8 cellular contexts compared by ENCODE assay signal in the genomic region with DNA sequence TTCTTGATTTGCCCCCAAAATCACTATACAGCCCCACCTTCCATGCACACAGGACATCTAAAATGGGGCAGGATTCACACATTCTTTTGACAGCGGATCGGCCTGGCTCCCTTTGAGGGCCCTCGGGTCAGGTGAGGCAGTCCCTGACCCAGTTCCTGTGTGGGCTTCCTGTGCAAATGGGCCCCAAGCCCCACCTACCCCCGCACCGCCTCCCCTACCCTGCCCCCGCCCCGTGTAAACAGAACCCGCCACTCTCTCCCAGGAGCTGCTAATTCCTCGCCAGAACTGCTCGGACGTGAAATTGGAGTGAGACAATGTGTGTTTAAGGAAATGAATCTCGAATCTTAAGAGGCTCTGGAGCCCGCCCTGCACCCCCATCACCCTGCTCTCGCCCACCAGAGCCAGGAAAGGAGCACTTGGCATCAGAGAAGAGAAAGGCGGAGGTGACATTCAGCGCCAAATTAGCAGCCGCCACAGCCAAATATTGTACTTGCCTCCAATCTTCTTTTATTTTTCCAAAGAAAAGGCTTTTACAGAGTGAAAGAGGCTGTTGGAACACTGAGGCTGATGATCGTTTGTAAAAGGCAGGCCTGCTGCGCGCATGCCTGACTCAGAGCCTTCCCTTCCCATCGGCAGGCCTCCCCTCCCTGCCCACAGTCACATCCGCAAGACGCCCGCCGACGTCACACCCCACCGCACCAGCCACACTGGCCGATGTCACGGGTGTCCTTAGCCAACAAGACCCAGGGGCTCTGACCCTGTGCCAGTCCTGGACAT. TPM values are rescaled to one million over a fixed set of nuclear protein-coding genes. Genes with fewer than 3 reads are reported as not detected.
DNase-seq lines count a peak whose midpoint lies in the region; TF ChIP-seq lines count a peak whose summit lies in the region.

No MANE protein-coding gene starts in this region.

- intact Hi-C loops in posterior cingulate gyrus (cut with DNase I) (no loop called here), tibial artery (cut with DNase I; ENCODE audit: low total_unique reads) (no loop called here)

- no peaks in the 10 kb centered on the region for H3K36me3 ChIP-seq in tibial artery

- H3K4me1 ChIP-seq in tibial artery: peaks cover 0 to 7% (median 0%) of the 10 kb centered on the region in 4 donors

- H3K27ac ChIP-seq in tibial artery: peak overlapping the region; percentile 33 to 41

- H3K9me3 ChIP-seq in tibial artery: no peaks in the 10 kb centered on the region

- no peaks in the 10 kb centered on the region for H3K27me3 ChIP-seq in tibial artery

- peak overlapping the region; percentile 9 for H3K4me3 ChIP-seq in fibroblast of the aortic adventitia (ENCODE audit: low read depth, low read length)
- H3K4me3 ChIP-seq in tibial artery: peak overlapping the region; percentile 25 to 28

- TF ChIP-seq CTCF in fibroblast of the aortic adventitia (IDR thresholded peaks at IDR 0.05; ENCODE audit: insufficient read depth, low read length) (no peak), tibial artery (IDR thresholded peaks at IDR 0.05) (no peak)

- DNase-seq in MV-4-11 (lab: John Stamatoyannopoulos, UW) (peak; percentile 40), fibroblast of the aortic adventitia (ENCODE audit: low read depth) (peak; percentile 54), posterior cingulate gyrus (peak in 9 of 10 donors; percentile 36 to 95 (median 58)), tibial artery (peak; percentile 71 to 83), 8988T (no peak), NCI-H446 (lab: John Stamatoyannopoulos, UW) (no peak), NCI-H1930 (lab: John Stamatoyannopoulos, UW) (no peak)
- peak; percentile 72 to 76 for DNase-seq in activated T-cell treated with anti-CD3 and anti-CD28 coated beads, Interleukin-2, amount 50 U/mL, for 48 hours

RNA-seq across cellular contexts. Expression of a gene that starts 53.1 kb away (rescaled TPM):
- not detected in 2 replicates for total RNA-seq in fibroblast of the aortic adventitia (ENCODE audit: low replicate concordance)

Comparison
In these comparisons a context has a peak if more than half of its experiments do, and no peak if none do; other contexts are left out.
1. DNase-seq: peak in MV-4-11 (single experiment), activated T-cell treated with anti-CD3 and anti-CD28 coated beads, Interleukin-2, amount 50 U/mL, for 48 hours (2 of 2), fibroblast of the aortic adventitia (single experiment), posterior cingulate gyrus (9 of 10) and tibial artery (2 of 2); none in 8988T (single experiment), NCI-H446 (0 of 2) and NCI-H1930 (0 of 2).